ENCODE assay signal across 32 cellular contexts in the genomic region with DNA sequence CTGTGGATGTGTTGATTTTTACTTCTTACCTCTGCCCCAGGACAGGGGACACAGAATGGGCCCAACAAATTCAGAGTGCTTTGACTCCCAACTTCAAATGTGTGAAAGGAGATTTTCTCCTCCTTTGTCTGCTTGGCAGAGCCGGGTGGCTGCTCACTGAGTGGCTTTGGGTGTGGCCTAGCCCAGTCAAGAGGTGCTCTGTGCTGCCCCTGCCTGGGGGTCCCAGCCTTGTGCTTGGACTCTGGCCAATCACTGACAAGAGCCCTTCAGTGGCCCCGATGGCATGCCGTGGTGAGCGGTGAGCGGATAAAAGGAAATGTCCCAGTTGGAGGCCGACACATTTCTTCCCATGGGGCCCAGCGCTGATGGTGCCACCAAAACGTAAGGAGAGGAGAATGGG.
"Had no signal": no experiment of that assay in that cellular context is flagged by ENCODE, and none has a peak within 500 bp of the region (broad histone marks: within the 10 kb centered on the region; RNA-seq: fewer than 3 reads in every experiment).

No MANE protein-coding gene starts in this region.

- H3K36me3 ChIP-seq: ascending aorta, breast epithelium, Peyer's patch, SJSA1 had no signal

- H3K4me3 ChIP-seq: ascending aorta, breast epithelium, Peyer's patch, SJSA1 had no signal

- H3K9me3 Mint-ChIP-seq: activated CD4-positive, alpha-beta T cell treated with anti-CD3 and anti-CD28 coated beads, Interleukin-2, amount 10 ng/mL, durations not matched to agents 7 days and 5 days; activated naive CD4-positive, alpha-beta T cell treated with anti-CD3 and anti-CD28 coated beads, Interleukin-2, amount 50 U/mL, for 24 hours; activated naive CD8-positive, alpha-beta T cell treated with anti-CD3 and anti-CD28 coated beads, Interleukin-2, amount 10 ng/mL, durations not matched to agents 7 days and 5 days; activated T-cell treated with anti-CD3 and anti-CD28 coated beads, Interleukin-2, amount 50 U/mL, for 24 hours; activated T-helper 2 cell treated with anti-CD3 and anti-CD28 coated beads, Interferon-gamma antibody, Interleukin-2, Interleukin-4, amounts not matched to agents 10 μg/mL and 5 μg/mL and 100 μg/mL, durations not matched to agents 14 hours and 24 hours and 36 hours; T-helper 1 cell treated with Interleukin-12 subunit alpha and Interleukin-12 subunit beta and Interleukin-4 antibody, amounts not matched to agents 30 μg/mL and 1 μg/mL, for 36 hours; T-helper 2 cell treated with Interferon-gamma antibody and Interleukin-4, amounts not matched to agents 5 μg/mL and 100 μg/mL, for 36 hours had no signal

- H3K4me3 Mint-ChIP-seq: activated CD4-positive, alpha-beta T cell treated with anti-CD3 and anti-CD28 coated beads for 36 hours; activated CD4-positive, alpha-beta T cell treated with anti-CD3 and anti-CD28 coated beads, Interleukin-2, amount 10 ng/mL, durations not matched to agents 7 days and 5 days; activated CD8-positive, alpha-beta T cell treated with anti-CD3 and anti-CD28 coated beads, Interleukin-2, amount 10 ng/mL, durations not matched to agents 7 days and 5 days; activated naive CD4-positive, alpha-beta T cell treated with anti-CD3 and anti-CD28 coated beads, Interleukin-2, amount 50 U/mL, for 24 hours; activated naive CD8-positive, alpha-beta T cell treated with anti-CD3 and anti-CD28 coated beads, Interleukin-2, amount 10 ng/mL, durations not matched to agents 7 days and 5 days; activated T-cell treated with anti-CD3 and anti-CD28 coated beads, Interleukin-2, amount 50 U/mL, for 24 hours; T-helper 1 cell treated with Interleukin-12 subunit alpha and Interleukin-12 subunit beta and Interleukin-4 antibody, amounts not matched to agents 30 μg/mL and 1 μg/mL, for 36 hours; T-helper 2 cell treated with Interferon-gamma antibody and Interleukin-4, amounts not matched to agents 5 μg/mL and 100 μg/mL, for 36 hours had no signal

- H3K4me1 ChIP-seq: ascending aorta, breast epithelium, Peyer's patch, SJSA1 had no signal

- DNase-seq: activated CD4-positive, alpha-beta T cell treated with anti-CD3 and anti-CD28 coated beads for 36 hours; activated CD4-positive, alpha-beta T cell treated with anti-CD3 and anti-CD28 coated beads, Interleukin-2, amount 10 ng/mL, durations not matched to agents 7 days and 5 days; activated CD4-positive, alpha-beta T cell treated with anti-CD3 and anti-CD28 coated beads, Interleukin-2, amount 50 U/mL, for 48 hours; activated CD8-positive, alpha-beta T cell treated with anti-CD3 and anti-CD28 coated beads, Interleukin-2, amount 10 ng/mL, durations not matched to agents 7 days and 5 days; activated gamma-delta T cell; activated naive CD4-positive, alpha-beta T cell treated with Interleukin-2 at 50 U/mL for 16 hours; activated naive CD8-positive, alpha-beta T cell treated with anti-CD3 and anti-CD28 coated beads, Interleukin-2, amount 10 ng/mL, durations not matched to agents 7 days and 5 days; activated T-cell treated with anti-CD3 and anti-CD28 coated beads, Interleukin-2, amount 50 U/mL, for 24 hours; amygdala; KBM-7; MM.1S; NCI-H1092 treated with DMSO at 0.1 percent for 48 hours; NCI-H1417; NCI-H146; NCI-H187; NCI-H2029 treated with DMSO at 0.1 percent for 48 hours; NCI-H446 treated with DMSO at 0.1 percent for 48 hours; NCI-H524 treated with DMSO at 0.1 percent for 48 hours; NK-92 treated with Interleukin-12 subunit alpha and Interleukin-12 subunit beta, amount 100 ng/mL, for 24 hours; PC-3; Peyer's patch; RPMI8226; SHP77 treated with DMSO at 0.1 percent for 48 hours; SK-N-SH had no signal

- H3K36me3 Mint-ChIP-seq: activated naive CD4-positive, alpha-beta T cell treated with anti-CD3 and anti-CD28 coated beads, Interleukin-2, amount 50 U/mL, for 24 hours; activated naive CD8-positive, alpha-beta T cell treated with anti-CD3 and anti-CD28 coated beads, Interleukin-2, amount 10 ng/mL, durations not matched to agents 7 days and 5 days had no signal

- H3K9me2 ChIP-seq: SK-N-SH had no signal

- H3K27me3 ChIP-seq: ascending aorta, breast epithelium, Peyer's patch had no signal

- ATAC-seq: activated CD4-positive, alpha-beta T cell treated with anti-CD3 and anti-CD28 coated beads for 36 hours; activated CD4-positive, CD25-positive, alpha-beta regulatory T cell treated with anti-CD3 and anti-CD28 coated beads, Interleukin-2, amount 50 U/mL, for 24 hours; activated CD8-positive, alpha-beta T cell treated with anti-CD3 and anti-CD28 coated beads, Interleukin-2, amount 10 ng/mL, durations not matched to agents 7 days and 5 days; PC-3 had no signal

- H3K27ac ChIP-seq: ascending aorta, breast epithelium, Peyer's patch, SJSA1 had no signal

- H3K4me1 Mint-ChIP-seq: activated CD4-positive, alpha-beta T cell treated with anti-CD3 and anti-CD28 coated beads for 36 hours; activated CD4-positive, alpha-beta T cell treated with anti-CD3 and anti-CD28 coated beads, Interleukin-2, amount 10 ng/mL, durations not matched to agents 7 days and 5 days; activated naive CD4-positive, alpha-beta T cell treated with anti-CD3 and anti-CD28 coated beads, Interleukin-2, amount 50 U/mL, for 24 hours; activated naive CD8-positive, alpha-beta T cell treated with anti-CD3 and anti-CD28 coated beads, Interleukin-2, amount 10 ng/mL, durations not matched to agents 7 days and 5 days had no signal

- H3K27me3 Mint-ChIP-seq: activated CD4-positive, alpha-beta T cell treated with anti-CD3 and anti-CD28 coated beads, Interleukin-2, amount 10 ng/mL, durations not matched to agents 7 days and 5 days; activated naive CD4-positive, alpha-beta T cell treated with anti-CD3 and anti-CD28 coated beads, Interleukin-2, amount 50 U/mL, for 24 hours; activated naive CD8-positive, alpha-beta T cell treated with anti-CD3 and anti-CD28 coated beads, Interleukin-2, amount 10 ng/mL, durations not matched to agents 7 days and 5 days; activated T-cell treated with anti-CD3 and anti-CD28 coated beads, Interleukin-2, amount 50 U/mL, for 24 hours had no signal

- H3K27ac Mint-ChIP-seq: activated CD4-positive, alpha-beta T cell treated with anti-CD3 and anti-CD28 coated beads for 36 hours; activated CD4-positive, alpha-beta T cell treated with anti-CD3 and anti-CD28 coated beads, Interleukin-2, amount 10 ng/mL, durations not matched to agents 7 days and 5 days; activated CD8-positive, alpha-beta T cell treated with anti-CD3 and anti-CD28 coated beads, Interleukin-2, amount 10 ng/mL, durations not matched to agents 7 days and 5 days; activated naive CD4-positive, alpha-beta T cell treated with anti-CD3 and anti-CD28 coated beads, Interleukin-2, amount 50 U/mL, for 24 hours; activated naive CD8-positive, alpha-beta T cell treated with anti-CD3 and anti-CD28 coated beads, Interleukin-2, amount 10 ng/mL, durations not matched to agents 7 days and 5 days; activated T-cell treated with anti-CD3 and anti-CD28 coated beads, Interleukin-2, amount 50 U/mL, for 24 hours; activated T-helper 2 cell treated with anti-CD3 and anti-CD28 coated beads, Interferon-gamma antibody, Interleukin-2, Interleukin-4, amounts not matched to agents 10 μg/mL and 5 μg/mL and 100 μg/mL, durations not matched to agents 14 hours and 24 hours and 36 hours; T-helper 1 cell treated with Interleukin-12 subunit alpha and Interleukin-12 subunit beta and Interleukin-4 antibody, amounts not matched to agents 30 μg/mL and 1 μg/mL, for 36 hours; T-helper 2 cell treated with Interferon-gamma antibody and Interleukin-4, amounts not matched to agents 5 μg/mL and 100 μg/mL, for 36 hours had no signal

- H3K4me2 ChIP-seq: SK-N-SH had no signal
